ENCODE assay signal across 8 cellular contexts in the genomic region with DNA sequence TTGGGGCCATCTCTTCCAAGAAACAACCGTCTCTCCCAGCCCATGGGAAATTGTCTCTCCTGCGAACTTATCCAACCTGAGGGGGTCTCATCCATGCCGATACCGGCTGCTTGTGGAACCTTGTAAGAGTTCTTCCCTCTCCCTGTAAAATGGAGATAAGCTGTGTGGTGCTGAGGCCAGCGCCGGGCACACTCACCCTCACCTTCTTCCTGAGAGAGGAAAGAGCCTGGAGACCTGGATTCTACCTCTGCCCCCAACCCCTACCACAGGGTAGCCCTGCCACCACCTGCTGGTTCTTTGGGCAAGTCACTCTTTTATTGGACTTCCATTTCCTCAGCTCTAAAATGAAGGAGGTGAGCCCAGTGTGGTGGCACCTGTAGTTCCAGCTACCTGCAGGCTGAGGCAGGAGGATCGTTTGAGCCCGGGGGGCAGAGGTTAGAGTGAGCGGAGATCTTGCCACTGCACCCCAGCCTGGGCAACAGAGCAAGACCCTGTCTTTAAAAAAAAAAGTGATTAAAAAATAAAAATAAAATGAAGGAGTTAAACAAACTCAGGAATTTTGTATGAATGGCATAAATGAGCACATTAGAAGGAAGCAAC.
DNase-seq lines count a peak whose midpoint lies in the region; ATAC-seq and TF ChIP-seq lines count a peak whose summit lies in the region.

No MANE protein-coding gene starts in this region.

- ATAC-seq in GM21717 (IDR thresholded peaks at IDR 0.05; ENCODE audit: unreplicated experiment) (no peak), GM21529 (IDR thresholded peaks at IDR 0.05; ENCODE audit: unreplicated experiment) (no peak)

- H3K27ac ChIP-seq in C4-2B = peak overlapping the region; percentile 11; the same call in 1 of the 2 replicates
- H3K27ac ChIP-seq in mucosa of rectum (ENCODE audit: low read depth in 2 of 2, low read length in 2 of 2) = peak overlapping the region; percentile 61 to 63

- no peaks in the 10 kb centered on the region for H3K36me3 ChIP-seq in mucosa of rectum (ENCODE audit: control insufficient read depth in 2 of 2, insufficient read depth in 2 of 2, low read length in 2 of 2)

- no peak for DNase-seq in LNCaP clone FGC (ENCODE audit: low read depth)
- DNase-seq in cerebellar cortex (ENCODE audit: low spot score) = peak; percentile 28
- no peak for DNase-seq in stimulated activated CD4-positive, alpha-beta T cell treated with anti-CD3 and anti-CD28 coated beads, Interleukin-15, amount 100 ng/mL, for 24 hours
- DNase-seq in inferior parietal cortex (ENCODE audit: extremely low spot score) = no peak

- peak overlapping the region; percentile 47 to 51 for H3K9ac ChIP-seq in mucosa of rectum (ENCODE audit: low read depth in 1 of 2, low read length in 2 of 2)

- H3K4me3 ChIP-seq in LNCaP clone FGC (ENCODE audit: low read depth, low read length) (peak overlapping the region; percentile 55), mucosa of rectum (ENCODE audit: low read length in 2 of 2) (peak overlapping the region; percentile 55 to 58)

- no peaks in the 10 kb centered on the region for H3K9me3 ChIP-seq in mucosa of rectum (ENCODE audit: control insufficient read depth in 2 of 2, low read length in 2 of 2)

- peaks cover 6 to 13% of the 10 kb centered on the region in 2 donors for H3K4me1 ChIP-seq in mucosa of rectum (ENCODE audit: control insufficient read depth in 2 of 2, insufficient read depth in 2 of 2, low read length in 2 of 2)

- TF ChIP-seq CTCF in C4-2B (conservative IDR thresholded peaks at IDR 0.05) (no peak), LNCaP clone FGC (IDR thresholded peaks at IDR 0.05; ENCODE audit: control insufficient read depth, extremely low read depth, insufficient read depth) (no peak)

- H3K27me3 ChIP-seq in mucosa of rectum (ENCODE audit: control insufficient read depth in 2 of 2, insufficient read depth in 2 of 2, low read length in 2 of 2) = no peaks in the 10 kb centered on the region
